Comparison of ENCODE assay signal across 8 cellular contexts in genomic region chr2:232927793-232928563, GRCh38. TPM values are rescaled to one million over a fixed set of nuclear protein-coding genes. Genes with fewer than 3 reads are reported as not detected.
A peak's percentile ranks its signal among the peaks of the same experiment; 100 is the strongest.
DNase-seq lines count a peak whose midpoint lies in the region; ATAC-seq and TF ChIP-seq lines count a peak whose summit lies in the region.

No MANE protein-coding gene starts in this region.

- H3K27ac Mint-ChIP-seq in naive thymus-derived CD4-positive, alpha-beta T cell = no peak overlapping the region

- H3K9me3 Mint-ChIP-seq in naive thymus-derived CD4-positive, alpha-beta T cell = peaks cover 0 to 6% (median 2%) of the 10 kb centered on the region in 11 donors

- POLR2A ChIA-PET in AG04450 (lab: Yijun Ruan, JAX) (no interaction called here), HEK293T (lab: Yijun Ruan, JAX) (no interaction called here)
- POLR2A ChIA-PET in naive thymus-derived CD4-positive, alpha-beta T cell (lab: Charles Lee) = no interaction called here

- peaks cover 62% of the 10 kb centered on the region for H3K27me3 ChIP-seq in AG04450 (ENCODE audit: control insufficient read depth, insufficient read depth, low read length)
- peaks cover 0 to 7% of the 10 kb centered on the region in 2 donors for H3K27me3 ChIP-seq in naive thymus-derived CD4-positive, alpha-beta T cell (ENCODE audit: control insufficient read depth in 2 of 2, insufficient read depth in 2 of 2, low read length in 2 of 2)

- TF ChIP-seq CTCF in AG04450 (IDR thresholded peaks at IDR 0.05; ENCODE audit: low read depth, low read length) = no peak

- CTCF ChIA-PET in AG04450 (lab: Charles Lee) = no interaction called here
- CTCF ChIA-PET in HEK293T (lab: Yijun Ruan, JAX) = no interaction called here
- CTCF ChIA-PET in naive thymus-derived CD4-positive, alpha-beta T cell (lab: Charles Lee) = no interaction called here

- 0 out of 2 replicates have a peak overlapping the region, but pooled peaks have one; percentile 10 for H3K4me3 ChIP-seq in AG04450 (ENCODE audit: low read depth, low read length)
- no peak overlapping the region for H3K4me3 ChIP-seq in naive thymus-derived CD4-positive, alpha-beta T cell (ENCODE audit: low read length)

- H3K4me1 ChIP-seq in naive thymus-derived CD4-positive, alpha-beta T cell (ENCODE audit: control insufficient read depth in 2 of 2, insufficient read depth in 2 of 2, low read length in 2 of 2) = no peaks in the 10 kb centered on the region

- no peaks in the 10 kb centered on the region for H3K36me3 ChIP-seq in naive thymus-derived CD4-positive, alpha-beta T cell (ENCODE audit: control insufficient read depth in 2 of 3, insufficient read depth in 3 of 3, low read length in 3 of 3)

- peak; percentile 41 for ATAC-seq in naive thymus-derived CD4-positive, alpha-beta T cell
- ATAC-seq in GM21619 (IDR thresholded peaks at IDR 0.05; ENCODE audit: unreplicated experiment) = no peak

- H3K27me3 Mint-ChIP-seq in naive thymus-derived CD4-positive, alpha-beta T cell = peaks cover 57 to 71% (median 64%) of the 10 kb centered on the region in 5 donors

- H3K4me1 Mint-ChIP-seq in naive thymus-derived CD4-positive, alpha-beta T cell = peaks cover 0 to 23% (median 17%) of the 10 kb centered on the region in 7 donors

- DNase-seq in AG04450 (ENCODE audit: low read depth, low spot score) (no peak), HEK293T (ENCODE audit: extremely low spot score) (peak; percentile 60), cerebellum (ENCODE audit: low spot score) (peak; percentile 57), NCI-H187 (lab: John Stamatoyannopoulos, UW) (no peak), NCI-H1048 (lab: John Stamatoyannopoulos, UW) (no peak), DMS79 treated with DMSO at 0.1 percent for 48 hours (lab: John Stamatoyannopoulos, UW) (no peak)
- DNase-seq in naive thymus-derived CD4-positive, alpha-beta T cell = peak in 2 of 9 donors; percentile 11 to 30

- peaks cover 0 to 2% (median 0%) of the 10 kb centered on the region in 5 donors for H3K36me3 Mint-ChIP-seq in naive thymus-derived CD4-positive, alpha-beta T cell

- H3K27ac ChIP-seq in AG04450 (ENCODE audit: low read depth, low read length) = no peak overlapping the region
- H3K27ac ChIP-seq in naive thymus-derived CD4-positive, alpha-beta T cell (ENCODE audit: low read depth, low read length) = no peak overlapping the region

- H3K9me3 ChIP-seq in AG04450 (ENCODE audit: control insufficient read depth, insufficient read depth, low read length) = peaks cover 13% of the 10 kb centered on the region
- H3K9me3 ChIP-seq in naive thymus-derived CD4-positive, alpha-beta T cell (ENCODE audit: control insufficient read depth in 2 of 3, low read length in 3 of 3) = no peaks in the 10 kb centered on the region

- H3K4me3 Mint-ChIP-seq in naive thymus-derived CD4-positive, alpha-beta T cell = peak overlapping the region in 3 of 10 donors; percentile 8 to 84 (median 61)

- intact Hi-C loops in naive thymus-derived CD4-positive, alpha-beta T cell (cut with micrococcal nuclease) = no loop called here

TF ChIP-seq in HEK293T, 16 proteins besides CTCF, POLR2A, EP300 and RAD21:
- TF ChIP-seq ELF4 (IDR thresholded peaks at IDR 0.05) = no peak
- TF ChIP-seq HDGF (IDR thresholded peaks at IDR 0.05; ENCODE audit: borderline replicate concordance) = no peak
- no peak for TF ChIP-seq SUZ12 (IDR thresholded peaks at IDR 0.05)
- TF ChIP-seq NFRKB (IDR thresholded peaks at IDR 0.05) = no peak
- no peak for TF ChIP-seq LEF1 (IDR thresholded peaks at IDR 0.05; ENCODE audit: borderline replicate concordance)
- TF ChIP-seq FOXA1 (IDR thresholded peaks at IDR 0.05) = no peak
- TF ChIP-seq SP1 (IDR thresholded peaks at IDR 0.05) = no peak
- TF ChIP-seq FOXK2 (IDR thresholded peaks at IDR 0.05) = no peak
- no peak for TF ChIP-seq BHLHE40 (IDR thresholded peaks at IDR 0.05; ENCODE audit: borderline replicate concordance)
- TF ChIP-seq TARDBP (IDR thresholded peaks at IDR 0.05) = no peak
- TF ChIP-seq ZNF384 (IDR thresholded peaks at IDR 0.05) = no peak
- TF ChIP-seq PKNOX1 (IDR thresholded peaks at IDR 0.05) = no peak
- TF ChIP-seq ARNT (IDR thresholded peaks at IDR 0.05) = no peak
- no peak for TF ChIP-seq L3MBTL2 (conservative IDR thresholded peaks at IDR 0.05)
- no peak for TF ChIP-seq FOXM1 (IDR thresholded peaks at IDR 0.05; ENCODE audit: borderline replicate concordance)
- no peak for TF ChIP-seq CTBP1 (IDR thresholded peaks at IDR 0.05; ENCODE audit: borderline replicate concordance)

RNA-seq across cellular contexts. Expression of gene SNORC, which starts 57.9 kb away (rescaled TPM):
- polyA plus RNA-seq in AG04450 (2011; rRNA removed) = 0.48 and 0.78 TPM in 2 replicates
- 0.35 and 0.69 TPM in 2 replicates for polyA minus RNA-seq in AG04450 (2011; rRNA and poly(A)+ RNA removed)
- total RNA-seq in cerebellum = 4.2 TPM
- total RNA-seq in naive thymus-derived CD4-positive, alpha-beta T cell = 1 to 10 TPM; 1.2 to 3.6 (median 1.6) TPM
- polyA plus RNA-seq in naive thymus-derived CD4-positive, alpha-beta T cell = not detected

Comparison
In these comparisons a context has a peak if more than half of its experiments do, and no peak if none do; other contexts are left out.
1. DNase-seq: peak in HEK293T (single experiment) and cerebellum (single experiment); none in AG04450 (single experiment), NCI-H187 (0 of 2), NCI-H1048 (single experiment) and DMS79 treated with DMSO at 0.1 percent for 48 hours (single experiment).